2 cellular contexts compared by ENCODE assay signal in genomic region chr6:35439308-35439707, GRCh38.
TF ChIP-seq lines count a peak whose summit lies in the region.

No MANE protein-coding gene starts in this region.

TF ChIP-seq in GM23338, 12 proteins besides CTCF, POLR2A, EP300 and RAD21:
- TF ChIP-seq ZNF462 (CRISPR knock-in tag; IDR thresholded peaks at IDR 0.05) = no peak
- no peak for TF ChIP-seq NANOG (IDR thresholded peaks at IDR 0.05; ENCODE audit: borderline replicate concordance)
- TF ChIP-seq ZNF331 (CRISPR knock-in tag; IDR thresholded peaks at IDR 0.05; ENCODE audit: low read depth) = no peak
- no peak for TF ChIP-seq EZH2phosphoT487 (IDR thresholded peaks at IDR 0.05; ENCODE audit: unreplicated experiment)
- TF ChIP-seq ZNF114 (CRISPR knock-in tag; IDR thresholded peaks at IDR 0.05) = no peak
- no peak for TF ChIP-seq REST (IDR thresholded peaks at IDR 0.05; ENCODE audit: unreplicated experiment)
- TF ChIP-seq EZH2 (IDR thresholded peaks at IDR 0.05; ENCODE audit: low read depth, unreplicated experiment) = no peak
- TF ChIP-seq CREB1 (CRISPR knock-in tag; IDR thresholded peaks at IDR 0.05; ENCODE audit: low read depth) = no peak

TF ChIP-seq in WTC11, 78 proteins besides CTCF, POLR2A, EP300 and RAD21 (continued from another document):
- no peak for TF ChIP-seq NFYB (CRISPR knock-in tag; conservative IDR thresholded peaks at IDR 0.05; ENCODE audit: low read depth)
- no peak for TF ChIP-seq ZNF512 (CRISPR knock-in tag; IDR thresholded peaks at IDR 0.05; ENCODE audit: borderline replicate concordance)
- no peak for TF ChIP-seq RELA (CRISPR knock-in tag; IDR thresholded peaks at IDR 0.05; ENCODE audit: borderline replicate concordance)
- TF ChIP-seq ZNF532 (CRISPR knock-in tag; IDR thresholded peaks at IDR 0.05; ENCODE audit: borderline replicate concordance) = no peak
- no peak for TF ChIP-seq FOXJ3 (CRISPR knock-in tag; IDR thresholded peaks at IDR 0.05; ENCODE audit: borderline replicate concordance)
- TF ChIP-seq CREB1 (CRISPR knock-in tag; IDR thresholded peaks at IDR 0.05) = no peak
- TF ChIP-seq ZNF671 (CRISPR knock-in tag; IDR thresholded peaks at IDR 0.05) = no peak
TF ChIP-seq in WTC11: peak in this region for 0.
